8 cellular contexts compared by ENCODE assay signal in the genomic region with DNA sequence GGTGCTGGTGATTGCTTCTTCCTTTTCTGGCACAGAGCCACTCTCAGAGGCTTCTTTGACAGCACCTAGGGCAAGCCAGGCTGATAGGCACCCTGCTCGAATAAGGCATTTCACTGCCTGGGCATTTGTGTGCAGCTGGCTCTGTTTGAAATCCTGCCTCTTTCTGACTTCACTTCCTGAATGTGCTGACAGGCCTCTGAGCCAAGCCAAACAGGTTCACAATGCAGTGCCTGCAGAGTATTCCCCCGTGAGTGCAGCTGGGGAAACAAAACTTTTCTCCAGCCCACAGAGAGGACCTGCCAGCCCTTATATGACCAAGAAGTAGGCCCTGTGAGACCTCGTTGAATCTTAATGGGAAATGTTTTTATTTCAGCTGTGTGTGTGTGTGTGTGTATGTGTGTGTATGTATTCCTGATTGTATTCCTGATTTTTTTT. TPM values are rescaled to one million over a fixed set of nuclear protein-coding genes. Genes with fewer than 3 reads are reported as not detected.
DNase-seq lines count a peak whose midpoint lies in the region; ATAC-seq and TF ChIP-seq lines count a peak whose summit lies in the region.

No MANE protein-coding gene starts in this region.

- H3K4me1 ChIP-seq in gastroesophageal sphincter (peaks cover 0 to 21% (median 11%) of the 10 kb centered on the region in 3 donors), sigmoid colon (peaks cover 0 to 29% (median 20%) of the 10 kb centered on the region in 4 donors)

- H3K27ac ChIP-seq in gastroesophageal sphincter, result peak overlapping the region in 3 of 4 donors; percentile 70 to 80 (median 78)
- H3K27ac ChIP-seq in sigmoid colon, result peak overlapping the region; percentile 65 to 85 (median 78)

- peak; percentile 75 for ATAC-seq in HG03378 (IDR thresholded peaks at IDR 0.05; ENCODE audit: unreplicated experiment)
- ATAC-seq in gastroesophageal sphincter, result peak; percentile 66

- peaks cover 12% of the 10 kb centered on the region for H3K4me1 Mint-ChIP-seq in activated naive CD4-positive, alpha-beta T cell treated with anti-CD3 and anti-CD28 coated beads, Interleukin-2, amount 10 ng/mL, durations not matched to agents 7 days and 5 days
- H3K4me1 Mint-ChIP-seq in progenitor cell of endocrine pancreas (ENCODE audit: low read depth), result peaks cover 3% of the 10 kb centered on the region

- no peaks in the 10 kb centered on the region for H3K27me3 ChIP-seq in gastroesophageal sphincter
- H3K27me3 ChIP-seq in sigmoid colon, result no peaks in the 10 kb centered on the region

- H3K9me3 ChIP-seq in gastroesophageal sphincter, result no peaks in the 10 kb centered on the region
- no peaks in the 10 kb centered on the region for H3K9me3 ChIP-seq in sigmoid colon

- peak; percentile 44 for DNase-seq in activated naive CD4-positive, alpha-beta T cell treated with anti-CD3 and anti-CD28 coated beads, Interleukin-2, amount 10 ng/mL, durations not matched to agents 7 days and 5 days
- no peak for DNase-seq in activated naive CD4-positive, alpha-beta T cell treated with anti-CD3 and anti-CD28 coated beads, Interleukin-2, amount 50 U/mL, for 16 hours
- DNase-seq in SHP77 treated with DMSO at 0.1 percent for 48 hours (lab: John Stamatoyannopoulos, UW), result peak; percentile 95
- peak; percentile 80 for DNase-seq in sigmoid colon
- DNase-seq in activated CD4-positive, CD25-positive, alpha-beta regulatory T cell (lab: John Stamatoyannopoulos, UW), result no peak
- no peak for DNase-seq in progenitor cell of endocrine pancreas (ENCODE audit: low spot score, unreplicated experiment)

- TF ChIP-seq EP300 in gastroesophageal sphincter (IDR thresholded peaks at IDR 0.05), result no peak
- TF ChIP-seq EP300 in sigmoid colon (IDR thresholded peaks at IDR 0.05), result peak in 1 of 4 donors; percentile 22

- intact Hi-C loops in sigmoid colon (cut with DNase I), result no loop called here

- H3K27me3 Mint-ChIP-seq in activated naive CD4-positive, alpha-beta T cell treated with anti-CD3 and anti-CD28 coated beads, Interleukin-2, amount 10 ng/mL, durations not matched to agents 7 days and 5 days, result peaks cover 15% of the 10 kb centered on the region
- peaks cover 2% of the 10 kb centered on the region for H3K27me3 Mint-ChIP-seq in progenitor cell of endocrine pancreas

- WGBS in gastroesophageal sphincter (ENCODE audit: low coverage in 1 of 2), 2 donors, result 0% methylated on average over 2 of the region's 3 CpGs
- WGBS in sigmoid colon, 2 donors, result 2 to 10% methylated on average over 3 of the region's 3 CpGs

- CTCF ChIA-PET in activated naive CD4-positive, alpha-beta T cell treated with anti-CD3 and anti-CD28 coated beads, Interleukin-2, amount 10 ng/mL, durations not matched to agents 7 days and 5 days (lab: Charles Lee), result interaction anchor here (0.8 to 1.7 kb wide), 8 partner anchors 9 to 987 kb away, joined by 3 to 6 read pairs (median 4); no protein-coding TSS in a partner anchor

- peak in 1 of 4 experiments; percentile 3 for TF ChIP-seq CTCF in gastroesophageal sphincter (IDR thresholded peaks at IDR 0.05)
- TF ChIP-seq CTCF in sigmoid colon (IDR thresholded peaks at IDR 0.05), result no peak
- TF ChIP-seq CTCF in progenitor cell of endocrine pancreas (IDR thresholded peaks at IDR 0.05; ENCODE audit: unreplicated experiment), result no peak

- H3K36me3 ChIP-seq in gastroesophageal sphincter (no peaks in the 10 kb centered on the region), sigmoid colon (no peaks in the 10 kb centered on the region)

- no peak overlapping the region for H3K4me3 Mint-ChIP-seq in activated naive CD4-positive, alpha-beta T cell treated with anti-CD3 and anti-CD28 coated beads, Interleukin-2, amount 10 ng/mL, durations not matched to agents 7 days and 5 days
- H3K4me3 Mint-ChIP-seq in progenitor cell of endocrine pancreas (ENCODE audit: low read depth), result no peak overlapping the region

- no peaks in the 10 kb centered on the region for H3K36me3 Mint-ChIP-seq in activated naive CD4-positive, alpha-beta T cell treated with anti-CD3 and anti-CD28 coated beads, Interleukin-2, amount 10 ng/mL, durations not matched to agents 7 days and 5 days
- H3K36me3 Mint-ChIP-seq in progenitor cell of endocrine pancreas (ENCODE audit: insufficient read depth), result no peaks in the 10 kb centered on the region

- H3K27ac Mint-ChIP-seq in activated naive CD4-positive, alpha-beta T cell treated with anti-CD3 and anti-CD28 coated beads, Interleukin-2, amount 10 ng/mL, durations not matched to agents 7 days and 5 days, result no peak overlapping the region
- no peak overlapping the region for H3K27ac Mint-ChIP-seq in progenitor cell of endocrine pancreas

- H3K4me3 ChIP-seq in gastroesophageal sphincter (no peak overlapping the region), sigmoid colon (no peak overlapping the region)

- H3K9me3 Mint-ChIP-seq in activated naive CD4-positive, alpha-beta T cell treated with anti-CD3 and anti-CD28 coated beads, Interleukin-2, amount 10 ng/mL, durations not matched to agents 7 days and 5 days, result no peaks in the 10 kb centered on the region
- no peaks in the 10 kb centered on the region for H3K9me3 Mint-ChIP-seq in progenitor cell of endocrine pancreas (ENCODE audit: low read depth)

- TF ChIP-seq POLR2A in gastroesophageal sphincter (IDR thresholded peaks at IDR 0.05) (no peak), sigmoid colon (IDR thresholded peaks at IDR 0.05) (no peak)

RNA-seq across cellular contexts. Expression of a gene that starts 10.4 kb away (rescaled TPM):
- total RNA-seq in gastroesophageal sphincter (100 to 1,000 TPM; 102 to 145 (median 105) TPM), sigmoid colon (100 to 1,000 TPM in 3 of 4 donors, 10 to 100 TPM in 1; 52.4 to 233 (median 202) TPM), progenitor cell of endocrine pancreas (93.8 and 107 TPM in 2 replicates)
- 100 to 1,000 TPM in 2 of 3 donors, 10 to 100 TPM in 1; 42.8 to 132 (median 112) TPM for polyA plus RNA-seq in sigmoid colon

Comparison
In these comparisons a context has a peak if more than half of its experiments do, and no peak if none do; other contexts are left out.
1. DNase-seq: peak in activated naive CD4-positive, alpha-beta T cell treated with anti-CD3 and anti-CD28 coated beads, Interleukin-2, amount 10 ng/mL, durations not matched to agents 7 days and 5 days (single experiment), SHP77 treated with DMSO at 0.1 percent for 48 hours (single experiment) and sigmoid colon (single experiment); none in activated naive CD4-positive, alpha-beta T cell treated with anti-CD3 and anti-CD28 coated beads, Interleukin-2, amount 50 U/mL, for 16 hours (single experiment), activated CD4-positive, CD25-positive, alpha-beta regulatory T cell (0 of 4) and progenitor cell of endocrine pancreas (single experiment).